Comparison of ENCODE assay signal across 24 cellular contexts in genomic region chr10:69809318-69809717, GRCh38. TPM values are rescaled to one million over a fixed set of nuclear protein-coding genes. Genes with fewer than 3 reads are reported as not detected.
"Had no signal": no experiment of that assay in that cellular context is flagged by ENCODE, and none has a peak within 500 bp of the region (broad histone marks: within the 10 kb centered on the region; RNA-seq: fewer than 3 reads in every experiment).

No MANE protein-coding gene starts in this region.

- DNase-seq: KBM-7, MV-4-11, NCI-H1048, NCI-H1105, NCI-H1417 treated with DMSO at 0.1 percent for 48 hours, NCI-H146, NCI-H1694 treated with DMSO at 0.1 percent for 48 hours, NCI-H1930, NCI-H2081, NCI-H2107, NCI-H2227 treated with DMSO at 0.1 percent for 48 hours, NCI-H446, NCI-H510A, NCI-H524 treated with DMSO at 0.1 percent for 48 hours, NCI-H69, NCI-H774, Right ventricle myocardium superior, RPMI8226, SIG-M5 had no signal

- ATAC-seq: HepG2 had no signal

- H3K27me3 ChIP-seq: SJSA1 had no signal

- H3K9me3 ChIP-seq: SJSA1 had no signal

- H3K4me3 ChIP-seq: SJSA1, SK-N-MC had no signal

- FAIRE-seq: HepG2, RCC 7860 had no signal

- H3K27ac ChIP-seq: SJSA1, SK-N-MC had no signal

RNA-seq across cellular contexts. Expression of gene COL13A1, which starts 7.6 kb away (rescaled TPM):
- total RNA-seq: HepG2 had no signal
- polyA plus RNA-seq: IgD-negative memory B cell had no signal
